ENCODE assay signal across 8 cellular contexts in genomic region chr4:122577808-122578781, GRCh38. TPM values are rescaled to one million over a fixed set of nuclear protein-coding genes. Genes with fewer than 3 reads are reported as not detected.
A peak's percentile ranks its signal among the peaks of the same experiment; 100 is the strongest.
DNase-seq lines count a peak whose midpoint lies in the region; ATAC-seq and TF ChIP-seq lines count a peak whose summit lies in the region.

No MANE protein-coding gene starts in this region.

- no peaks in the 10 kb centered on the region for H3K4me1 ChIP-seq in transverse colon

- ATAC-seq in HG02759 (IDR thresholded peaks at IDR 0.05; ENCODE audit: unreplicated experiment), result peak; percentile 74
- ATAC-seq in activated CD4-positive, CD25-positive, alpha-beta regulatory T cell treated with anti-CD3 and anti-CD28 coated beads, Interleukin-2, amount 50 U/mL, for 24 hours, result peak; percentile 57 to 58

- 36 to 46% methylated on average over 4 to 9 of the region's 9 CpGs for whole genome bisulfite sequencing in transverse colon (ENCODE audit: low coverage in 1 of 2), 2 donors

- no peak for TF ChIP-seq POLR2A in transverse colon (IDR thresholded peaks at IDR 0.05)

- H3K9me3 ChIP-seq in transverse colon, result no peaks in the 10 kb centered on the region

- DNase-seq in A172 (ENCODE audit: low spot score), result peak; percentile 42
- DNase-seq in GM12864 (ENCODE audit: low read depth), result no peak
- peak; percentile 39 for DNase-seq in NCI-H1105 treated with DMSO at 0.1 percent for 48 hours (lab: John Stamatoyannopoulos, UW)
- DNase-seq in cerebellum (ENCODE audit: low spot score), result peak; percentile 7
- DNase-seq in midbrain (lab: John Stamatoyannopoulos, UW), result peak; percentile 3
- DNase-seq in transverse colon, result peak; percentile 43

- H3K27me3 ChIP-seq in transverse colon, result no peaks in the 10 kb centered on the region

- no peak overlapping the region for H3K4me3 ChIP-seq in GM12864 (ENCODE audit: low read depth, low read length)
- H3K4me3 ChIP-seq in transverse colon, result no peak overlapping the region

- TF ChIP-seq EP300 in transverse colon (IDR thresholded peaks at IDR 0.05; ENCODE audit: low read depth), result no peak

- no peak overlapping the region for H3K27ac ChIP-seq in transverse colon

- in situ Hi-C loops in transverse colon (cut with MboI; ENCODE audit: low pct_ligation_motif_present in 1 of 4, low pct_unique_long_range_greater_than_20kb in 1 of 4, low sequenced_read_pairs in 3 of 4), result loop anchor here in 1 of 4 donors (25.0 kb wide), 1 partner anchor 334 kb away; the partner anchor contains the start of gene NUDT6

- intact Hi-C loops in transverse colon (cut with DNase I; ENCODE audit: low total_unique reads), result no loop called here

- H3K36me3 ChIP-seq in transverse colon, result no peaks in the 10 kb centered on the region

- peak; percentile 73 for TF ChIP-seq CTCF in GM12864 (IDR thresholded peaks at IDR 0.05; ENCODE audit: low read depth, low read length, missing control alignments)
- TF ChIP-seq CTCF in transverse colon (IDR thresholded peaks at IDR 0.05), result peak; percentile 30 to 59 (median 54)

RNA-seq across cellular contexts. Expression of gene IL21, which starts 42.8 kb away (rescaled TPM):
- total RNA-seq in A172 (2014; rRNA removed; shearing (Covaris generic)), result not detected in 2 replicates
- total RNA-seq in cerebellum (not detected), transverse colon (under 1 TPM in 1 of 4 donors, not detected in 3; 0.16 TPM)
